Comparison of ENCODE assay signal across 18 cellular contexts in genomic region chr3:125587039-125587664, GRCh38. TPM values are rescaled to one million over a fixed set of nuclear protein-coding genes. Genes with fewer than 3 reads are reported as not detected.
DNase-seq lines count a peak whose midpoint lies in the region; ATAC-seq and TF ChIP-seq lines count a peak whose summit lies in the region.
"Had no signal": no experiment of that assay in that cellular context is flagged by ENCODE, and none has a peak within 500 bp of the region (broad histone marks: within the 10 kb centered on the region; RNA-seq: fewer than 3 reads in every experiment).

No MANE protein-coding gene starts in this region.

- peaks cover 1% of the 10 kb centered on the region for H3K36me3 Mint-ChIP-seq in activated naive CD4-positive, alpha-beta T cell treated with anti-CD3 and anti-CD28 coated beads, Interleukin-2, amount 50 U/mL, for 24 hours
- no peaks in the 10 kb centered on the region for H3K36me3 Mint-ChIP-seq in activated naive CD4-positive, alpha-beta T cell treated with anti-CD3 and anti-CD28 coated beads for 36 hours (ENCODE audit: low read depth)

- H3K79me2 ChIP-seq in hepatocyte, result peaks cover 89% of the 10 kb centered on the region

- H3K4me3 Mint-ChIP-seq in activated naive CD4-positive, alpha-beta T cell treated with anti-CD3 and anti-CD28 coated beads, Interleukin-2, amount 50 U/mL, for 24 hours, result no peak overlapping the region
- H3K4me3 Mint-ChIP-seq in activated naive CD4-positive, alpha-beta T cell treated with anti-CD3 and anti-CD28 coated beads for 36 hours, result no peak overlapping the region
- H3K4me3 Mint-ChIP-seq in stimulated activated naive CD8-positive, alpha-beta T cell treated with anti-CD3 and anti-CD28 coated beads, Interleukin-15, amount 100 ng/mL, for 72 hours, result no peak overlapping the region
- H3K4me3 Mint-ChIP-seq: naive thymus-derived CD8-positive, alpha-beta T cell; T-cell had no signal

- no peak overlapping the region for H3K4me3 ChIP-seq in RWPE2 (ENCODE audit: severe bottlenecking)
- no peak overlapping the region for H3K4me3 ChIP-seq in hepatocyte
- H3K4me3 ChIP-seq: colonic mucosa, right lobe of liver, vagina had no signal

- no peak for DNase-seq in activated naive CD4-positive, alpha-beta T cell treated with anti-CD3 and anti-CD28 coated beads for 36 hours
- DNase-seq in RWPE2 (ENCODE audit: low spot score), result no peak
- DNase-seq in left colon, result no peak
- DNase-seq in stimulated activated naive CD8-positive, alpha-beta T cell treated with anti-CD3 and anti-CD28 coated beads, Interleukin-15, amount 100 ng/mL, for 72 hours, result no peak
- no peak for DNase-seq in hepatocyte (ENCODE audit: low spot score)
- DNase-seq in NCI-H82 treated with DMSO at 0.1 percent for 48 hours (lab: John Stamatoyannopoulos, UW; ENCODE audit: unreplicated experiment), result no peak
- DNase-seq in NCI-H774 (lab: John Stamatoyannopoulos, UW), result no peak
- DNase-seq: amygdala; colonic mucosa; left cardiac atrium; naive thymus-derived CD8-positive, alpha-beta T cell; NCI-H1417 treated with DMSO at 0.1 percent for 48 hours; NCI-H446; right lobe of liver; stimulated activated CD4-positive, alpha-beta T cell treated with anti-CD3 and anti-CD28 coated beads, Interleukin-4, amount 100 ng/mL, for 1 hour; T-cell had no signal

- H4K20me1 ChIP-seq in hepatocyte (ENCODE audit: insufficient read depth, poor library complexity, severe bottlenecking), result peaks cover 28% of the 10 kb centered on the region

- intact Hi-C loops in activated naive CD4-positive, alpha-beta T cell treated with anti-CD3 and anti-CD28 coated beads for 36 hours (cut with micrococcal nuclease), result loop anchor here (5.0 to 10.0 kb wide), 2 partner anchors 40 to 362 kb away; no protein-coding TSS in a partner anchor
- intact Hi-C loops in left colon (cut with DNase I, micrococcal nuclease), result no loop called here

- no peaks in the 10 kb centered on the region for H3K9me3 Mint-ChIP-seq in activated naive CD4-positive, alpha-beta T cell treated with anti-CD3 and anti-CD28 coated beads, Interleukin-2, amount 50 U/mL, for 24 hours
- no peaks in the 10 kb centered on the region for H3K9me3 Mint-ChIP-seq in activated naive CD4-positive, alpha-beta T cell treated with anti-CD3 and anti-CD28 coated beads for 36 hours
- no peaks in the 10 kb centered on the region for H3K9me3 Mint-ChIP-seq in stimulated activated naive CD8-positive, alpha-beta T cell treated with anti-CD3 and anti-CD28 coated beads, Interleukin-15, amount 100 ng/mL, for 72 hours
- H3K9me3 Mint-ChIP-seq: naive thymus-derived CD8-positive, alpha-beta T cell; T-cell had no signal

- H3K27me3 ChIP-seq in RWPE2 (ENCODE audit: insufficient read depth, poor library complexity, severe bottlenecking) (no peaks in the 10 kb centered on the region), hepatocyte (no peaks in the 10 kb centered on the region)
- H3K27me3 ChIP-seq: colonic mucosa, right lobe of liver, vagina had no signal

- no peaks in the 10 kb centered on the region for H3K9me2 ChIP-seq in hepatocyte (replicated peaks; ENCODE audit: insufficient read depth)

- ATAC-seq in RWPE2 (ENCODE audit: low read depth) (peak; percentile 41; the same call in 2 of the 3 replicates), left colon (peak; percentile 28)
- ATAC-seq in stimulated activated naive CD8-positive, alpha-beta T cell treated with anti-CD3 and anti-CD28 coated beads, Interleukin-15, amount 100 ng/mL, for 72 hours, result peak; percentile 49
- ATAC-seq: naive thymus-derived CD8-positive, alpha-beta T cell; T-cell had no signal

- H3K27ac ChIP-seq in RWPE2 (ENCODE audit: poor library complexity, severe bottlenecking), result no peak overlapping the region
- no peak overlapping the region for H3K27ac ChIP-seq in hepatocyte
- H3K27ac ChIP-seq: colonic mucosa, right lobe of liver, vagina had no signal

- CTCF ChIA-PET in activated naive CD4-positive, alpha-beta T cell treated with anti-CD3 and anti-CD28 coated beads for 36 hours (lab: Charles Lee), result interaction anchor here (0.6 to 1.3 kb wide), 6 partner anchors 12 to 518 kb away, joined by 3 to 7 read pairs (median 3); no protein-coding TSS in a partner anchor

- no peaks in the 10 kb centered on the region for H3K27me3 Mint-ChIP-seq in activated naive CD4-positive, alpha-beta T cell treated with anti-CD3 and anti-CD28 coated beads, Interleukin-2, amount 50 U/mL, for 24 hours
- H3K27me3 Mint-ChIP-seq in activated naive CD4-positive, alpha-beta T cell treated with anti-CD3 and anti-CD28 coated beads for 36 hours (ENCODE audit: low read depth), result no peaks in the 10 kb centered on the region
- H3K27me3 Mint-ChIP-seq in stimulated activated naive CD8-positive, alpha-beta T cell treated with anti-CD3 and anti-CD28 coated beads, Interleukin-15, amount 100 ng/mL, for 72 hours, result no peaks in the 10 kb centered on the region
- H3K27me3 Mint-ChIP-seq: naive thymus-derived CD8-positive, alpha-beta T cell; T-cell had no signal

- H2AFZ ChIP-seq in hepatocyte, result no peak overlapping the region

- peaks cover 8% of the 10 kb centered on the region; the same call in 1 of the 2 replicates for H3K36me3 ChIP-seq in RWPE2 (ENCODE audit: low read depth)
- H3K36me3 ChIP-seq in hepatocyte (replicated peaks; ENCODE audit: insufficient read depth, low read depth), result no peaks in the 10 kb centered on the region
- H3K36me3 ChIP-seq: colonic mucosa had no signal

- H3K9me3 ChIP-seq in RWPE2 (ENCODE audit: severe bottlenecking) (no peaks in the 10 kb centered on the region), hepatocyte (ENCODE audit: low read depth) (no peaks in the 10 kb centered on the region)
- H3K9me3 ChIP-seq: colonic mucosa, right lobe of liver, vagina had no signal

- H3K4me1 ChIP-seq in RWPE2 (ENCODE audit: insufficient read depth, poor library complexity, severe bottlenecking) (peaks cover 5% of the 10 kb centered on the region), hepatocyte (ENCODE audit: insufficient read depth) (peaks cover 8% of the 10 kb centered on the region)
- H3K4me1 ChIP-seq: colonic mucosa had no signal

- no peak overlapping the region for H3K4me2 ChIP-seq in hepatocyte

- peaks cover 39% of the 10 kb centered on the region for H3K4me1 Mint-ChIP-seq in activated naive CD4-positive, alpha-beta T cell treated with anti-CD3 and anti-CD28 coated beads, Interleukin-2, amount 50 U/mL, for 24 hours
- H3K4me1 Mint-ChIP-seq in activated naive CD4-positive, alpha-beta T cell treated with anti-CD3 and anti-CD28 coated beads for 36 hours (ENCODE audit: low read depth), result peaks cover 28% of the 10 kb centered on the region
- peaks cover 25% of the 10 kb centered on the region for H3K4me1 Mint-ChIP-seq in stimulated activated naive CD8-positive, alpha-beta T cell treated with anti-CD3 and anti-CD28 coated beads, Interleukin-15, amount 100 ng/mL, for 72 hours

- 89% methylated on average over 2 of the region's 2 CpGs for WGBS in hepatocyte (ENCODE audit: low lambda C conversion rate, missing lambda C conversion rate)

- H3K27ac Mint-ChIP-seq in activated naive CD4-positive, alpha-beta T cell treated with anti-CD3 and anti-CD28 coated beads, Interleukin-2, amount 50 U/mL, for 24 hours, result peak overlapping the region; percentile 3
- H3K27ac Mint-ChIP-seq in activated naive CD4-positive, alpha-beta T cell treated with anti-CD3 and anti-CD28 coated beads for 36 hours, result no peak overlapping the region
- H3K27ac Mint-ChIP-seq in stimulated activated naive CD8-positive, alpha-beta T cell treated with anti-CD3 and anti-CD28 coated beads, Interleukin-15, amount 100 ng/mL, for 72 hours, result no peak overlapping the region
- H3K27ac Mint-ChIP-seq: T-cell had no signal

- TF ChIP-seq CTCF in RWPE2 (IDR thresholded peaks at IDR 0.05; ENCODE audit: poor library complexity, severe bottlenecking), result no peak
- TF ChIP-seq CTCF in hepatocyte (IDR thresholded peaks at IDR 0.05; ENCODE audit: poor library complexity), result no peak

RNA-seq across cellular contexts. Expression of gene OSBPL11, which starts 8.1 kb away (rescaled TPM):
- 1 to 10 TPM; 9.1 to 9.9 TPM for total RNA-seq in activated naive CD4-positive, alpha-beta T cell treated with anti-CD3 and anti-CD28 coated beads for 36 hours
- total RNA-seq in left colon (10 to 100 TPM; 17.0 to 24.1 TPM), hepatocyte (15.0 and 18.8 TPM in 2 replicates)
- 7.2 and 12.6 TPM in 2 replicates for polyA plus RNA-seq in hepatocyte
